14 cellular contexts compared by ENCODE assay signal in the genomic region with DNA sequence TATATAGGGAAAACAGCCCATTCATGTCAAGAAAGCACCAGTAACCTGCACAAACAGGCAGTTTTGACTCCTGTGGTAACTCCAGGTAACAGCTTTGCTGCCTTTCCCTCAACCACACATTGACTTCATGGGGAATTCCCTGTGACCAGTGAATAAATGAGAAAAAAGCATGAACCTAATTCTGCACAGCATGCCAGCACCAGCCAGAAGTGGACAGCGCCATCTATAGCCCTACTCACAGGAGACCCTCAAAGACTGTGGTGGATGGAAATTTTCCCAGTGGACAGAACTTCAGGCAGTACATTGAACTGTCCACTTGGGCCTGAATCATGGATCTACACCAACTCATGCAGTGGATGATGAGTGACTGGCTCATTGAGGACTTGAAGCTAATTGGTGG.
DNase-seq lines count a peak whose midpoint lies in the region; ATAC-seq and TF ChIP-seq lines count a peak whose summit lies in the region.
"Had no signal": no experiment of that assay in that cellular context is flagged by ENCODE, and none has a peak within 500 bp of the region (broad histone marks: within the 10 kb centered on the region; RNA-seq: fewer than 3 reads in every experiment).

No MANE protein-coding gene starts in this region.

- H3K9me2 ChIP-seq in Loucy (replicated peaks; ENCODE audit: low read depth, low read length), result no peaks in the 10 kb centered on the region

- H2AFZ ChIP-seq in Loucy (ENCODE audit: low read length) (no peak overlapping the region), neuronal stem cell (ENCODE audit: low read length) (no peak overlapping the region)

- H3K4ac ChIP-seq in neuronal stem cell (ENCODE audit: low read length), result no peak overlapping the region

- DNase-seq in NCI-H2081 (lab: John Stamatoyannopoulos, UW), result peak; percentile 9 to 46
- no peak for DNase-seq in NCI-H2081 treated with DMSO at 0.1 percent for 48 hours (lab: John Stamatoyannopoulos, UW)
- no peak for DNase-seq in astrocyte of the cerebellum (ENCODE audit: low read depth)
- peak; percentile 27 for DNase-seq in neuronal stem cell (ENCODE audit: low spot score)
- DNase-seq in DMS79 treated with DMSO at 0.1 percent for 48 hours (lab: John Stamatoyannopoulos, UW), result no peak
- no peak for DNase-seq in DMS79 (lab: John Stamatoyannopoulos, UW)
- DNase-seq: dorsolateral prefrontal cortex, occipital lobe, small intestine had no signal

- H2AK5ac ChIP-seq in neuronal stem cell (ENCODE audit: low read depth, low read length), result no peak overlapping the region

- H2BK5ac ChIP-seq in neuronal stem cell (ENCODE audit: low read length), result no peak overlapping the region

- H3K79me1 ChIP-seq in neuronal stem cell (ENCODE audit: low read depth, low read length), result no peaks in the 10 kb centered on the region

- ATAC-seq in GM18517 (IDR thresholded peaks at IDR 0.05; ENCODE audit: unreplicated experiment), result no peak
- ATAC-seq: activated CD4-positive, CD25-positive, alpha-beta regulatory T cell treated with anti-CD3 and anti-CD28 coated beads, Interleukin-2, amount 50 U/mL, for 24 hours had no signal

- TF ChIP-seq CTCF in Loucy (conservative IDR thresholded peaks at IDR 0.05; ENCODE audit: low read length) (peak; percentile 41), astrocyte of the cerebellum (IDR thresholded peaks at IDR 0.05; ENCODE audit: low read depth, low read length, missing control alignments) (peak; percentile 16)

- H3K9me3 ChIP-seq in Loucy (ENCODE audit: insufficient read depth, low read depth, low read length) (no peaks in the 10 kb centered on the region), neuronal stem cell (replicated peaks in 1 of 2; ENCODE audit: control insufficient read depth in 2 of 2, insufficient read depth in 1 of 2, low read depth in 1 of 2, low read length in 2 of 2) (no peaks in the 10 kb centered on the region)
- H3K9me3 ChIP-seq: ascending aorta, suprapubic skin had no signal

- no peaks in the 10 kb centered on the region for H3F3A ChIP-seq in Loucy (ENCODE audit: low read depth)

- no peaks in the 10 kb centered on the region for H3K36me3 ChIP-seq in Loucy (ENCODE audit: insufficient read depth, low read length)
- H3K36me3 ChIP-seq in neuronal stem cell (replicated peaks in 1 of 2; ENCODE audit: control insufficient read depth in 2 of 2, insufficient read depth in 2 of 2, low read length in 2 of 2), result peaks cover 2 to 15% of the 10 kb centered on the region in 2 donors
- H3K36me3 ChIP-seq: ascending aorta, suprapubic skin had no signal

- H3K4me3 ChIP-seq in Loucy (ENCODE audit: low read length, poor library complexity, severe bottlenecking), result no peak overlapping the region
- H3K4me3 ChIP-seq in astrocyte of the cerebellum (ENCODE audit: low read depth, low read length), result no peak overlapping the region
- no peak overlapping the region for H3K4me3 ChIP-seq in neuronal stem cell (ENCODE audit: low read length in 2 of 2)
- H3K4me3 ChIP-seq: ascending aorta, dorsolateral prefrontal cortex, suprapubic skin had no signal

- in situ Hi-C loops in astrocyte of the cerebellum (cut with HindIII; ENCODE audit: low sequenced_read_pairs), result loop anchor here (25.0 kb wide), 1 partner anchor 224 kb away; no protein-coding TSS in a partner anchor

- H4K8ac ChIP-seq in neuronal stem cell (ENCODE audit: low read depth, low read length), result no peak overlapping the region

- no peaks in the 10 kb centered on the region for H3K27me3 ChIP-seq in Loucy (ENCODE audit: insufficient read depth, low read length, poor library complexity, severe bottlenecking)
- H3K27me3 ChIP-seq in neuronal stem cell (ENCODE audit: control insufficient read depth in 3 of 3, insufficient read depth in 3 of 3, low read depth in 1 of 3, low read length in 3 of 3), result peaks cover 0 to 2% (median 0%) of the 10 kb centered on the region in 3 experiments
- H3K27me3 ChIP-seq: ascending aorta, suprapubic skin had no signal

- no peak overlapping the region for H3K27ac ChIP-seq in neuronal stem cell (replicated peaks; ENCODE audit: low read length)
- H3K27ac ChIP-seq: ascending aorta, dorsolateral prefrontal cortex, suprapubic skin had no signal

- no peak overlapping the region for H2BK15ac ChIP-seq in neuronal stem cell (ENCODE audit: low read length)

- H4K20me1 ChIP-seq in Loucy (ENCODE audit: insufficient read depth, low read length, poor library complexity, severe bottlenecking), result no peaks in the 10 kb centered on the region

- no peak overlapping the region for H2BK120ac ChIP-seq in neuronal stem cell (ENCODE audit: low read depth, low read length)

- H3K4me2 ChIP-seq in Loucy (ENCODE audit: low read depth, low read length, poor library complexity, severe bottlenecking) (no peak overlapping the region), neuronal stem cell (ENCODE audit: insufficient read depth, low read length, poor library complexity, severe bottlenecking) (no peak overlapping the region)

- H3K9ac ChIP-seq in Loucy (ENCODE audit: low read depth, low read length, poor library complexity, severe bottlenecking), result no peak overlapping the region
- H3K9ac ChIP-seq in neuronal stem cell (ENCODE audit: low read depth, low read length, poor library complexity), result no peak overlapping the region

- no CpG with 5 or more reads among the region's 1 CpG for WGBS in neuronal stem cell (ENCODE audit: extremely low coverage in 2 of 2, insufficient read length in 2 of 2, insufficient replicate concordance in 1 of 2), 2 donors

- H3K79me2 ChIP-seq in Loucy (ENCODE audit: insufficient read depth, low read length), result no peaks in the 10 kb centered on the region

- no peak overlapping the region for H4K91ac ChIP-seq in neuronal stem cell (ENCODE audit: low read depth, low read length, poor library complexity)

- H3K18ac ChIP-seq in neuronal stem cell (ENCODE audit: low read length), result no peak overlapping the region

- H3K14ac ChIP-seq in neuronal stem cell (ENCODE audit: low read length), result no peak overlapping the region

- H2BK12ac ChIP-seq in neuronal stem cell (ENCODE audit: low read length), result no peak overlapping the region

- no peaks in the 10 kb centered on the region for H3K4me1 ChIP-seq in Loucy (ENCODE audit: insufficient read depth, low read length, poor library complexity, severe bottlenecking)
- peaks cover 0 to 13% of the 10 kb centered on the region in 2 donors for H3K4me1 ChIP-seq in neuronal stem cell (ENCODE audit: control insufficient read depth in 2 of 2, insufficient read depth in 1 of 2, low read depth in 1 of 2, low read length in 2 of 2)
- H3K4me1 ChIP-seq: ascending aorta, suprapubic skin had no signal

- H3K23ac ChIP-seq in neuronal stem cell (ENCODE audit: low read depth, low read length, poor library complexity), result no peak overlapping the region

Comparison
In these comparisons a context has a peak if more than half of its experiments do, and no peak if none do; other contexts are left out.
1. DNase-seq: peak in NCI-H2081 (2 of 2) and neuronal stem cell (single experiment); none in NCI-H2081 treated with DMSO at 0.1 percent for 48 hours (single experiment), astrocyte of the cerebellum (single experiment), DMS79 treated with DMSO at 0.1 percent for 48 hours (single experiment) and DMS79 (single experiment).